24 cellular contexts compared by ENCODE assay signal in genomic region chr10:10497245-10497644, GRCh38.
DNase-seq lines count a peak whose midpoint lies in the region; ATAC-seq and TF ChIP-seq lines count a peak whose summit lies in the region.
"Had no signal": no experiment of that assay in that cellular context is flagged by ENCODE, and none has a peak within 500 bp of the region (broad histone marks: within the 10 kb centered on the region; RNA-seq: fewer than 3 reads in every experiment).

No MANE protein-coding gene starts in this region.

- no peaks in the 10 kb centered on the region for H3K27me3 Mint-ChIP-seq in GM23338 (ENCODE audit: insufficient read depth, low read depth, poor library complexity)
- H3K27me3 Mint-ChIP-seq in type B pancreatic cell = peaks cover 4% of the 10 kb centered on the region
- H3K27me3 Mint-ChIP-seq in activated naive CD4-positive, alpha-beta T cell treated with anti-CD3 and anti-CD28 coated beads, Interleukin-2, amount 10 ng/mL, durations not matched to agents 7 days and 5 days = peaks cover 4% of the 10 kb centered on the region

- no peak for ATAC-seq in GM23338
- ATAC-seq: PC-3, SK-N-SH treated with all-trans-retinoic acid at 6 μM for 48 hours had no signal

- H3K27ac ChIP-seq in GM23338 (ENCODE audit: low read depth) = no peak overlapping the region
- H3K27ac ChIP-seq: SJCRH30 had no signal

- peak in 1 of 2 experiments; percentile 36; a peak in 1 of 4 replicates for TF ChIP-seq CTCF in GM23338 (conservative IDR thresholded peaks at IDR 0.05; ENCODE audit: low read depth in 2 of 2)
- TF ChIP-seq CTCF in fibroblast of the aortic adventitia (IDR thresholded peaks at IDR 0.05; ENCODE audit: insufficient read depth, low read length) = peak; percentile 23
- TF ChIP-seq CTCF in type B pancreatic cell (conservative IDR thresholded peaks at IDR 0.05) = peak; percentile 56

- no peaks in the 10 kb centered on the region for H3K4me1 ChIP-seq in GM23338 (ENCODE audit: insufficient read depth)
- H3K4me1 ChIP-seq: SJCRH30 had no signal

- no peak overlapping the region for H2AFZ ChIP-seq in GM23338

- no peak overlapping the region for H3K4me3 ChIP-seq in GM23338
- H3K4me3 ChIP-seq in fibroblast of the aortic adventitia (ENCODE audit: low read depth, low read length) = no peak overlapping the region
- H3K4me3 ChIP-seq: SJCRH30 had no signal

- H3K4me2 ChIP-seq in GM23338 = no peak overlapping the region

- H3K79me2 ChIP-seq in GM23338 (replicated peaks; ENCODE audit: insufficient read depth) = no peaks in the 10 kb centered on the region

- peaks cover 17% of the 10 kb centered on the region for H3K9me2 ChIP-seq in GM23338 (ENCODE audit: insufficient read depth)

- no peaks in the 10 kb centered on the region; the same call in 2 of the 3 replicates for H3K4me1 Mint-ChIP-seq in GM23338
- H3K4me1 Mint-ChIP-seq in type B pancreatic cell (ENCODE audit: unreplicated experiment) = no peaks in the 10 kb centered on the region
- no peaks in the 10 kb centered on the region for H3K4me1 Mint-ChIP-seq in activated naive CD4-positive, alpha-beta T cell treated with anti-CD3 and anti-CD28 coated beads, Interleukin-2, amount 10 ng/mL, durations not matched to agents 7 days and 5 days
- H3K4me1 Mint-ChIP-seq: CD4-positive, alpha-beta memory T cell had no signal

- H3K36me3 Mint-ChIP-seq in GM23338 (ENCODE audit: low read depth) (no peaks in the 10 kb centered on the region), type B pancreatic cell (no peaks in the 10 kb centered on the region)
- H3K36me3 Mint-ChIP-seq in activated naive CD4-positive, alpha-beta T cell treated with anti-CD3 and anti-CD28 coated beads, Interleukin-2, amount 10 ng/mL, durations not matched to agents 7 days and 5 days = no peaks in the 10 kb centered on the region
- H3K36me3 Mint-ChIP-seq: CD4-positive, alpha-beta memory T cell had no signal

- no peaks in the 10 kb centered on the region for H3K36me3 ChIP-seq in GM23338 (ENCODE audit: insufficient read depth)
- H3K36me3 ChIP-seq: SJCRH30 had no signal

- CTCF ChIA-PET in activated naive CD4-positive, alpha-beta T cell treated with anti-CD3 and anti-CD28 coated beads, Interleukin-2, amount 10 ng/mL, durations not matched to agents 7 days and 5 days (lab: Charles Lee) = no interaction called here

- no peaks in the 10 kb centered on the region for H3K27me3 ChIP-seq in GM23338 (ENCODE audit: insufficient read depth)
- H3K27me3 ChIP-seq: SJCRH30 had no signal

- H3K4me3 Mint-ChIP-seq in GM23338 (no peak overlapping the region), type B pancreatic cell (no peak overlapping the region)
- H3K4me3 Mint-ChIP-seq in activated naive CD4-positive, alpha-beta T cell treated with anti-CD3 and anti-CD28 coated beads, Interleukin-2, amount 10 ng/mL, durations not matched to agents 7 days and 5 days = no peak overlapping the region
- H3K4me3 Mint-ChIP-seq: CD4-positive, alpha-beta memory T cell had no signal

- H3K27ac Mint-ChIP-seq in GM23338 = no peak overlapping the region
- no peak overlapping the region for H3K27ac Mint-ChIP-seq in type B pancreatic cell
- H3K27ac Mint-ChIP-seq in activated naive CD4-positive, alpha-beta T cell treated with anti-CD3 and anti-CD28 coated beads, Interleukin-2, amount 10 ng/mL, durations not matched to agents 7 days and 5 days = no peak overlapping the region
- H3K27ac Mint-ChIP-seq: CD4-positive, alpha-beta memory T cell had no signal

- DNase-seq in GM23338 (ENCODE audit: low spot score) = peak; percentile 10
- DNase-seq in NAMALWA (ENCODE audit: low spot score) = peak; percentile 8
- DNase-seq in fibroblast of the aortic adventitia (ENCODE audit: low read depth) = no peak
- no peak for DNase-seq in type B pancreatic cell (ENCODE audit: extremely low spot score, unreplicated experiment)
- DNase-seq in NCI-H1105 (lab: John Stamatoyannopoulos, UW) = no peak
- no peak for DNase-seq in activated naive CD4-positive, alpha-beta T cell treated with anti-CD3 and anti-CD28 coated beads, Interleukin-2, amount 10 ng/mL, durations not matched to agents 7 days and 5 days
- DNase-seq in SHP77 treated with DMSO at 0.1 percent for 48 hours (lab: John Stamatoyannopoulos, UW) = no peak
- DNase-seq: C1 segment of cervical spinal cord; CD4-positive, alpha-beta memory T cell; DMS 273 treated with DMSO at 0.1 percent for 48 hours; DND-41; H7; KG1; NCI-H1105 treated with DMSO at 0.1 percent for 48 hours; NCI-H146; NCI-H1930; NCI-H2107; NCI-H446 treated with DMSO at 0.1 percent for 48 hours; NCI-H526; NCI-H82; NK-92 treated with Interleukin-12 subunit alpha and Interleukin-12 subunit beta, amount 100 ng/mL, for 24 hours; PC-3; SJCRH30 had no signal

- H3K9me3 Mint-ChIP-seq in GM23338 (peaks cover 15% of the 10 kb centered on the region), type B pancreatic cell (peaks cover 14% of the 10 kb centered on the region)
- no peaks in the 10 kb centered on the region for H3K9me3 Mint-ChIP-seq in activated naive CD4-positive, alpha-beta T cell treated with anti-CD3 and anti-CD28 coated beads, Interleukin-2, amount 10 ng/mL, durations not matched to agents 7 days and 5 days

- H4K20me1 ChIP-seq in GM23338 (replicated peaks; ENCODE audit: insufficient read depth) = no peaks in the 10 kb centered on the region

- H3F3A ChIP-seq in GM23338 (replicated peaks; ENCODE audit: low read depth) = no peaks in the 10 kb centered on the region

TF ChIP-seq in GM23338, 12 proteins besides CTCF, POLR2A, EP300 and RAD21 (continues in another document):
- TF ChIP-seq EZH2 (IDR thresholded peaks at IDR 0.05; ENCODE audit: low read depth, unreplicated experiment) = no peak
- no peak for TF ChIP-seq STAT1 (IDR thresholded peaks at IDR 0.05; ENCODE audit: unreplicated experiment)
- no peak for TF ChIP-seq JUNB (IDR thresholded peaks at IDR 0.05; ENCODE audit: unreplicated experiment)
- no peak for TF ChIP-seq ZNF114 (CRISPR knock-in tag; IDR thresholded peaks at IDR 0.05)
- TF ChIP-seq POLR2AphosphoS5 (IDR thresholded peaks at IDR 0.05; ENCODE audit: low read depth) = no peak
- TF ChIP-seq ZNF462 (CRISPR knock-in tag; IDR thresholded peaks at IDR 0.05) = no peak
- TF ChIP-seq NANOG (IDR thresholded peaks at IDR 0.05; ENCODE audit: borderline replicate concordance) = no peak

Comparison
In these comparisons a context has a peak if more than half of its experiments do, and no peak if none do; other contexts are left out.
1. DNase-seq: peak in GM23338 (single experiment) and NAMALWA (single experiment); none in fibroblast of the aortic adventitia (single experiment), type B pancreatic cell (single experiment), NCI-H1105 (single experiment), activated naive CD4-positive, alpha-beta T cell treated with anti-CD3 and anti-CD28 coated beads, Interleukin-2, amount 10 ng/mL, durations not matched to agents 7 days and 5 days (single experiment) and SHP77 treated with DMSO at 0.1 percent for 48 hours (single experiment).